9 cellular contexts compared by ENCODE assay signal in genomic region chr11:59668188-59668949, GRCh38. TPM values are rescaled to one million over a fixed set of nuclear protein-coding genes. Genes with fewer than 3 reads are reported as not detected.
DNase-seq lines count a peak whose midpoint lies in the region; ATAC-seq and TF ChIP-seq lines count a peak whose summit lies in the region.
"Had no signal": no experiment of that assay in that cellular context is flagged by ENCODE, and none has a peak within 500 bp of the region (broad histone marks: within the 10 kb centered on the region; RNA-seq: fewer than 3 reads in every experiment).

No MANE protein-coding gene starts in this region.

- 0% methylated on average over 20 to 26 of the region's 39 CpGs for WGBS in body of pancreas, 2 donors

- H3K9me3 ChIP-seq in CD4-positive, alpha-beta T cell (ENCODE audit: control insufficient read depth, low read length), result no peaks in the 10 kb centered on the region
- H3K9me3 ChIP-seq in T-helper 17 cell (ENCODE audit: control insufficient read depth, low read length, poor library complexity, severe bottlenecking), result no peaks in the 10 kb centered on the region
- no peaks in the 10 kb centered on the region for H3K9me3 ChIP-seq in body of pancreas

- peaks cover 59% of the 10 kb centered on the region for H3K4me1 Mint-ChIP-seq in CD4-positive, alpha-beta T cell (ENCODE audit: low read depth)
- H3K4me1 Mint-ChIP-seq in T-helper 17 cell, result peaks cover 32% of the 10 kb centered on the region

- peak in 1 of 3 donors; percentile 6 for TF ChIP-seq POLR2A in body of pancreas (IDR thresholded peaks at IDR 0.05)

- H3K27ac ChIP-seq in CD4-positive, alpha-beta T cell (ENCODE audit: low read depth, low read length), result peak overlapping the region; percentile 65
- H3K27ac ChIP-seq in HL-60 (replicated peaks), result peak overlapping the region; percentile 83
- peak overlapping the region; percentile 71 to 99 (median 94) for H3K27ac ChIP-seq in body of pancreas

- no peaks in the 10 kb centered on the region for H3K27me3 Mint-ChIP-seq in CD4-positive, alpha-beta T cell
- no peaks in the 10 kb centered on the region for H3K27me3 Mint-ChIP-seq in T-helper 17 cell

- TF ChIP-seq CTCF in CD4-positive, alpha-beta T cell (IDR thresholded peaks at IDR 0.05), result peak; percentile 23
- TF ChIP-seq CTCF in HL-60 (IDR thresholded peaks at IDR 0.05; ENCODE audit: insufficient read depth, low read length) (no peak), body of pancreas (IDR thresholded peaks at IDR 0.05) (peak in 3 of 7 experiments; percentile 13 to 44 (median 33))

- H3K4me1 ChIP-seq in body of pancreas, result peaks cover 30% of the 10 kb centered on the region

- ATAC-seq in CD4-positive, alpha-beta T cell (ENCODE audit: poor library complexity), result peak; percentile 18
- ATAC-seq in GM19397 (IDR thresholded peaks at IDR 0.05; ENCODE audit: unreplicated experiment) (peak; percentile 28), T-helper 17 cell (peak; percentile 53), body of pancreas (peak; percentile 37)

- intact Hi-C loops in CD4-positive, alpha-beta T cell (cut with DNase I, micrococcal nuclease), result loop anchor here in 1 of 2 experiments (5.0 to 10.0 kb wide), 3 partner anchors 106 to 524 kb away; partner anchors contain the start of genes FAM111A and MRPL16
- intact Hi-C loops in body of pancreas (cut with DNase I), result no loop called here

- peak overlapping the region; percentile 75 for H3K4me3 ChIP-seq in HL-60 (replicated peaks; ENCODE audit: insufficient read depth, low read length)
- H3K4me3 ChIP-seq in body of pancreas, result peak overlapping the region; percentile 64 to 67

- POLR2A ChIA-PET in CD4-positive, alpha-beta T cell (lab: Charles Lee), result interaction anchor here (0.6 to 5.2 kb wide), 24 partner anchors 9 to 1694 kb away, joined by 3 to 130 read pairs (median 4); partner anchors contain the start of genes CYB561A3, MRPL16, OSBP and STX3

- H3K4me3 Mint-ChIP-seq in CD4-positive, alpha-beta T cell, result peak overlapping the region; percentile 96
- peak overlapping the region; percentile 90 for H3K4me3 Mint-ChIP-seq in T-helper 17 cell

- H3K27ac Mint-ChIP-seq in CD4-positive, alpha-beta T cell, result peak overlapping the region; percentile 99
- peak overlapping the region; percentile 99 for H3K27ac Mint-ChIP-seq in T-helper 17 cell

- no peaks in the 10 kb centered on the region for H3K9me3 Mint-ChIP-seq in CD4-positive, alpha-beta T cell

- DNase-seq in CD4-positive, alpha-beta T cell, result peak in 3 of 10 experiments; percentile 34 to 52 (median 49)
- peak in 1 of 2 experiments; percentile 57 for DNase-seq in HL-60 (ENCODE audit: low read depth in 1 of 2, low spot score in 1 of 2)
- peak; percentile 44 to 69 (median 68) for DNase-seq in T-helper 17 cell
- peak; percentile 32 to 63 (median 57) for DNase-seq in body of pancreas
- DNase-seq in iPS-NIHi11 (ENCODE audit: low spot score), result peak; percentile 70
- peak; percentile 34 to 69 (median 52) for DNase-seq in stimulated activated CD4-positive, alpha-beta T cell treated with anti-CD3 and anti-CD28 coated beads, Interleukin-12 subunit alpha, Interleukin-12 subunit beta, amount 100 ng/mL, for 48 hours (ENCODE audit: low read depth in 2 of 3, low spot score in 1 of 3)
- DNase-seq in epidermal melanocyte (ENCODE audit: insufficient read length, low spot score), result no peak

- no peaks in the 10 kb centered on the region for H3K27me3 ChIP-seq in CD4-positive, alpha-beta T cell (ENCODE audit: control insufficient read depth, insufficient read depth, low read length)
- H3K27me3 ChIP-seq in HL-60 (ENCODE audit: insufficient read depth, poor library complexity, severe bottlenecking) (no peaks in the 10 kb centered on the region), body of pancreas (no peaks in the 10 kb centered on the region)

- H3K36me3 Mint-ChIP-seq in CD4-positive, alpha-beta T cell (ENCODE audit: low read depth), result peaks cover 55% of the 10 kb centered on the region
- H3K36me3 Mint-ChIP-seq in T-helper 17 cell (ENCODE audit: low read depth), result peaks cover 2% of the 10 kb centered on the region

- H3K36me3 ChIP-seq in body of pancreas (replicated peaks in 1 of 2; ENCODE audit: insufficient read depth in 1 of 2, low read depth in 2 of 2), result peaks cover 0 to 12% of the 10 kb centered on the region in 2 donors

- CTCF ChIA-PET in CD4-positive, alpha-beta T cell (lab: Charles Lee), result interaction anchor here (1.0 to 1.3 kb wide), 2 partner anchors 86 to 131 kb away, joined by 4 to 6 read pairs; no protein-coding TSS in a partner anchor

RNA-seq across cellular contexts. Expression of gene PATL1, which starts 0.5 kb away (rescaled TPM):
- 10 to 100 TPM; 51.8 to 55.2 TPM for total RNA-seq in CD4-positive, alpha-beta T cell
- total RNA-seq in T-helper 17 cell, result 10 to 100 TPM; 49.0 to 62.6 TPM
- 1 to 10 TPM; 6.5 to 9.6 TPM for total RNA-seq in body of pancreas

RNA-seq across cellular contexts. Expression of gene OR10V1, which starts 45.3 kb away (rescaled TPM):
- total RNA-seq in CD4-positive, alpha-beta T cell, result not detected
- total RNA-seq in T-helper 17 cell (not detected), body of pancreas (not detected)
- total RNA-seq: frontal cortex had no signal

RNA-seq across cellular contexts. Expression of gene OSBP, which starts 52.8 kb away (rescaled TPM):
- total RNA-seq in CD4-positive, alpha-beta T cell, result 10 to 100 TPM; 54.9 to 58.2 TPM
- 10 to 100 TPM; 53.0 to 63.1 TPM for total RNA-seq in T-helper 17 cell
- total RNA-seq in body of pancreas, result 10 to 100 TPM; 28.5 to 30.3 TPM

Comparison
In these comparisons a context has a peak if more than half of its experiments do, and no peak if none do; other contexts are left out.
1. RNA of gene PATL1, which starts 0.5 kb away (total RNA-seq): 49.0 to 62.6 TPM in T-helper 17 cell and 51.8 to 55.2 TPM in CD4-positive, alpha-beta T cell; 6.5 to 9.6 TPM in body of pancreas; every median in the first group is over 4 times any median in the second.
2. Peak in every context shown above with its lines, with median percentiles within 50 percentile points of each other: ATAC-seq and H3K27ac ChIP-seq.